In genomic region chr7:95693551-95694333, GRCh38 we compare ENCODE assay signal across 1 cellular context.
TF ChIP-seq lines count a peak whose summit lies in the region.

No MANE protein-coding gene starts in this region.

TF ChIP-seq in K562, 482 proteins besides CTCF, POLR2A, EP300 and RAD21 (continued from another document):
- TF ChIP-seq CREB3 (tag; conservative IDR thresholded peaks at IDR 0.05; ENCODE audit: low read depth) = no peak
- TF ChIP-seq NR2C2 (CRISPR knock-in tag; IDR thresholded peaks at IDR 0.05) = no peak
- peak; percentile 47; the same call in 1 of the 2 replicates for TF ChIP-seq NR2C2 (tag; IDR thresholded peaks at IDR 0.05)
- TF ChIP-seq PCBP2 (IDR thresholded peaks at IDR 0.05; ENCODE audit: low read depth, low read length, poor library complexity, severe bottlenecking) = no peak
- no peak for TF ChIP-seq TFE3 (CRISPR knock-in tag; IDR thresholded peaks at IDR 0.05)
- no peak for TF ChIP-seq TBP (optimal IDR thresholded peaks at IDR 0.05; ENCODE audit: low read depth, low read length)
- no peak for TF ChIP-seq CEBPG (CRISPR knock-in tag; IDR thresholded peaks at IDR 0.05)
- peak; percentile 96 for TF ChIP-seq CEBPG (tag; conservative IDR thresholded peaks at IDR 0.05 in 1 of 2, IDR thresholded peaks at IDR 0.05 in 1 of 2)
- no peak for TF ChIP-seq ZNF507 (tag; conservative IDR thresholded peaks at IDR 0.05)
- TF ChIP-seq ZNF12 (CRISPR knock-in tag; IDR thresholded peaks at IDR 0.05) = no peak
- TF ChIP-seq BACH1 (tag; IDR thresholded peaks at IDR 0.05) = 0 out of 2 replicates have a peak, but pooled peaks have one; percentile 15
- no peak for TF ChIP-seq CHCHD3 (CRISPR knock-in tag; IDR thresholded peaks at IDR 0.05)
- TF ChIP-seq ATF1 (CRISPR knock-in tag; IDR thresholded peaks at IDR 0.05) = no peak
- TF ChIP-seq ATF1 (tag; IDR thresholded peaks at IDR 0.05) = 0 out of 2 replicates have a peak, but pooled peaks have one; percentile 14
- TF ChIP-seq GABPA (tag; conservative IDR thresholded peaks at IDR 0.05; ENCODE audit: low read depth) = 0 out of 2 replicates have a peak, but pooled peaks have one; percentile 28
- TF ChIP-seq, protein P1, sequence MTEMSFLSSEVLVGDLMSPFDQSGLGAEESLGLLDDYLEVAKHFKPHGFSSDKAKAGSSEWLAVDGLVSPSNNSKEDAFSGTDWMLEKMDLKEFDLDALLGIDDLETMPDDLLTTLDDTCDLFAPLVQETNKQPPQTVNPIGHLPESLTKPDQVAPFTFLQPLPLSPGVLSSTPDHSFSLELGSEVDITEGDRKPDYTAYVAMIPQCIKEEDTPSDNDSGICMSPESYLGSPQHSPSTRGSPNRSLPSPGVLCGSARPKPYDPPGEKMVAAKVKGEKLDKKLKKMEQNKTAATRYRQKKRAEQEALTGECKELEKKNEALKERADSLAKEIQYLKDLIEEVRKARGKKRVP (CRISPR knock-in tag; IDR thresholded peaks at IDR 0.05) = peak; percentile 95
- no peak for TF ChIP-seq NR2C1 (IDR thresholded peaks at IDR 0.05)
- peak; percentile 47; the same call in 1 of the 2 replicates for TF ChIP-seq NR2C1 (tag; IDR thresholded peaks at IDR 0.05)
- TF ChIP-seq POLR2H (tag; IDR thresholded peaks at IDR 0.05; ENCODE audit: low read depth) = peak; percentile 62
- TF ChIP-seq GTF2E2 (tag; IDR thresholded peaks at IDR 0.05) = peak; percentile 54; the same call in 1 of the 2 replicates
- no peak for TF ChIP-seq BCL6 (CRISPR knock-in tag; IDR thresholded peaks at IDR 0.05)
- peak; percentile 60; the same call in 1 of the 2 replicates for TF ChIP-seq IRF9 (tag; IDR thresholded peaks at IDR 0.05)
- no peak for TF ChIP-seq TEAD1 (CRISPR knock-in tag; IDR thresholded peaks at IDR 0.05)
- TF ChIP-seq ZNF324 (CRISPR knock-in tag; IDR thresholded peaks at IDR 0.05) = no peak
- TF ChIP-seq POLR2G (IDR thresholded peaks at IDR 0.05; ENCODE audit: low read depth, low read length) = no peak
- TF ChIP-seq ZNF311 (CRISPR knock-in tag; IDR thresholded peaks at IDR 0.05) = no peak
- no peak for TF ChIP-seq HDAC8 (tag; IDR thresholded peaks at IDR 0.05)
- TF ChIP-seq ZSCAN32 (CRISPR knock-in tag; IDR thresholded peaks at IDR 0.05) = peak; percentile 88
- TF ChIP-seq ATF3 (IDR thresholded peaks at IDR 0.05) = peak; percentile 90
- TF ChIP-seq ATF3 (CRISPR knock-in tag; conservative IDR thresholded peaks at IDR 0.05) = no peak
- no peak for TF ChIP-seq RB1 (IDR thresholded peaks at IDR 0.05; ENCODE audit: low read depth)
- TF ChIP-seq CEBPB (tag; IDR thresholded peaks at IDR 0.05) = peak; percentile 60; the same call in 1 of the 2 replicates
- TF ChIP-seq, protein P2, sequence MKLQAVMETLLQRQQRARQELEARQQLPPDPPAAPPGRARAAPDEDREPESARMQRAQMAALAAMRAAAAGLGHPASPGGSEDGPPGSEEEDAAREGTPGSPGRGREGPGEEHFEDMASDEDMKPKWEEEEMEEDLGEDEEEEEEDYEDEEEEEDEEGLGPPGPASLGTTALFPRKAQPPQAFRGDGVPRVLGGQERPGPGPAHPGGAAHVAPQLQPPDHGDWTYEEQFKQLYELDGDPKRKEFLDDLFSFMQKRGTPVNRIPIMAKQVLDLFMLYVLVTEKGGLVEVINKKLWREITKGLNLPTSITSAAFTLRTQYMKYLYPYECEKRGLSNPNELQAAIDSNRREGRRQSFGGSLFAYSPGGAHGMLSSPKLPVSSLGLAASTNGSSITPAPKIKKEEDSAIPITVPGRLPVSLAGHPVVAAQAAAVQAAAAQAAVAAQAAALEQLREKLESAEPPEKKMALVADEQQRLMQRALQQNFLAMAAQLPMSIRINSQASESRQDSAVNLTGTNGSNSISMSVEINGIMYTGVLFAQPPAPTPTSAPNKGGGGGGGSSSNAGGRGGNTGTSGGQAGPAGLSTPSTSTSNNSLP (IDR thresholded peaks at IDR 0.05; ENCODE audit: borderline replicate concordance, low read depth, low read length) = no peak
- no peak for TF ChIP-seq ELF2 (CRISPR knock-in tag; IDR thresholded peaks at IDR 0.05)
- TF ChIP-seq LARP7 (IDR thresholded peaks at IDR 0.05) = no peak
- peak; percentile 59; the same call in 1 of the 2 replicates for TF ChIP-seq CREM (IDR thresholded peaks at IDR 0.05; ENCODE audit: low read depth)
- no peak for TF ChIP-seq ARID4B (CRISPR knock-in tag; IDR thresholded peaks at IDR 0.05)
- TF ChIP-seq PHF21A (IDR thresholded peaks at IDR 0.05; ENCODE audit: borderline replicate concordance, low read depth) = no peak
- peak; percentile 61 to 80; a peak in 2 of 4 replicates for TF ChIP-seq TRIM24 (IDR thresholded peaks at IDR 0.05)
- TF ChIP-seq E4F1 (CRISPR knock-in tag; IDR thresholded peaks at IDR 0.05; ENCODE audit: borderline replicate concordance) = no peak
- TF ChIP-seq L3MBTL2 (IDR thresholded peaks at IDR 0.05) = no peak
- TF ChIP-seq ZNF224 (CRISPR knock-in tag; IDR thresholded peaks at IDR 0.05) = no peak
- TF ChIP-seq SOX6 (IDR thresholded peaks at IDR 0.05) = no peak
